In the genomic region with DNA sequence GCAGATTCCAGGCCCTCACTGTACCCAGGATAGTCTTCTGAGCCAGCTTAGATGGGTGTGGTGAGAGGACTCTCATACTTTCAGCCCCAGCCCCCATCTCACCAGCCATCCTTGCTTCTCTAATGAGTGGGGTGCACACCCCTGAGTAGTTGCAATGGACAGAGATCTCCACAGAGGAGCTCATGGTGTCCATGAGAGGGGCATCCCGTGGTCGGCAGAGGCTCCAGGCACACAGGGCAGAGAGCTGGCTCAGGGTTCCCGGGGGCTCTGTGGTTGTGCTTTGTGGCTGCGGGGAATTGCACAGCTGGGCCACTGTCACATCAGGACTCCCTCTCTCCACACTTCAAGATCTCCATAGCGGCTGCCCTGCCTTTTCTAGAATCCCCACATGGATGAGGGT, we compare ENCODE assay signal across 28 cellular contexts.
"Had no signal": no experiment of that assay in that cellular context is flagged by ENCODE, and none has a peak within 500 bp of the region (broad histone marks: within the 10 kb centered on the region; RNA-seq: fewer than 3 reads in every experiment).

No MANE protein-coding gene starts in this region.

- H3K4me1 ChIP-seq: gastroesophageal sphincter had no signal

- H3K27me3 ChIP-seq: brain microvascular endothelial cell, dorsolateral prefrontal cortex, esophagus squamous epithelium, gastroesophageal sphincter had no signal

- ATAC-seq: activated CD4-positive, alpha-beta T cell treated with anti-CD3 and anti-CD28 coated beads for 36 hours; activated CD8-positive, alpha-beta memory T cell treated with anti-CD3 and anti-CD28 coated beads, Interleukin-2, amount 10 ng/mL, durations not matched to agents 7 days and 5 days; activated CD8-positive, alpha-beta T cell treated with anti-CD3 and anti-CD28 coated beads, Interleukin-2, amount 10 ng/mL, durations not matched to agents 7 days and 5 days; activated naive CD4-positive, alpha-beta T cell treated with anti-CD3 and anti-CD28 coated beads, Interleukin-2, amount 50 U/mL, for 72 hours; effector memory CD8-positive, alpha-beta T cell; gastroesophageal sphincter had no signal

- H3K9me3 ChIP-seq: esophagus squamous epithelium, gastroesophageal sphincter had no signal

- H3K9me3 Mint-ChIP-seq: activated CD4-positive, alpha-beta memory T cell treated with anti-CD3 and anti-CD28 coated beads for 36 hours; activated CD4-positive, alpha-beta T cell treated with anti-CD3 and anti-CD28 coated beads, Interleukin-2, amount 10 ng/mL, durations not matched to agents 24 days and 14 days; activated naive CD4-positive, alpha-beta T cell treated with anti-CD3 and anti-CD28 coated beads for 36 hours; activated naive CD4-positive, alpha-beta T cell treated with anti-CD3 and anti-CD28 coated beads, Interleukin-2, amount 50 U/mL, for 72 hours; activated naive CD8-positive, alpha-beta T cell treated with anti-CD3 and anti-CD28 coated beads, Interleukin-2, amount 10 ng/mL, durations not matched to agents 7 days and 5 days; activated T-helper 1 cell treated with anti-CD3 and anti-CD28 coated beads, Interleukin-12 subunit alpha, Interleukin-12 subunit beta, Interleukin-2, Interleukin-4 antibody, amounts not matched to agents 30 ng/mL and 10 ng/mL and 1 ng/mL, durations not matched to agents 14 hours and 24 hours and 36 hours; activated T-helper 2 cell treated with anti-CD3 and anti-CD28 coated beads, Interferon-gamma antibody, Interleukin-2, Interleukin-4, amounts not matched to agents 10 μg/mL and 5 μg/mL and 100 μg/mL, durations not matched to agents 14 hours and 24 hours and 36 hours; central memory CD8-positive, alpha-beta T cell; dendritic cell treated with granulocyte-macrophage colony-stimulating factor and Interleukin-4, amounts not matched to agents 40 ng/mL and 50 ng/mL, for 4 days; effector memory CD8-positive, alpha-beta T cell had no signal

- DNase-seq: activated CD4-positive, alpha-beta memory T cell treated with anti-CD3 and anti-CD28 coated beads for 36 hours; activated CD4-positive, alpha-beta T cell treated with anti-CD3 and anti-CD28 coated beads for 36 hours; activated CD4-positive, alpha-beta T cell treated with anti-CD3 and anti-CD28 coated beads, Interleukin-2, amount 10 ng/mL, durations not matched to agents 24 days and 14 days; activated CD4-positive, CD25-positive, alpha-beta regulatory T cell; activated CD4-positive, CD25-positive, alpha-beta regulatory T cell treated with anti-CD3 and anti-CD28 coated beads, Interleukin-2, amount 50 U/mL, for 72 hours; activated CD8-positive, alpha-beta memory T cell treated with anti-CD3 and anti-CD28 coated beads, Interleukin-2, amount 10 ng/mL, durations not matched to agents 7 days and 5 days; activated CD8-positive, alpha-beta memory T cell treated with anti-CD3 and anti-CD28 coated beads, Interleukin-2, amount 50 U/mL, for 4 hours; activated CD8-positive, alpha-beta T cell treated with anti-CD3 and anti-CD28 coated beads, Interleukin-2, amount 10 ng/mL, durations not matched to agents 7 days and 5 days; activated effector memory CD4-positive, alpha-beta T cell treated with anti-CD3 and anti-CD28 coated beads, Interleukin-2, amount 50 U/mL, for 16 hours; activated naive CD4-positive, alpha-beta T cell treated with anti-CD3 and anti-CD28 coated beads for 36 hours; activated naive CD8-positive, alpha-beta T cell treated with anti-CD3 and anti-CD28 coated beads, Interleukin-2, amount 10 ng/mL, durations not matched to agents 7 days and 5 days; activated T-cell treated with anti-CD3 and anti-CD28 coated beads, Interleukin-2, amount 50 U/mL, for 1 hour; activated T-cell treated with anti-CD3 and anti-CD28 coated beads, Interleukin-2, amount 50 U/mL, for 48 hours; amniotic stem cell; anterior cingulate cortex; brain microvascular endothelial cell; dorsolateral prefrontal cortex; effector memory CD8-positive, alpha-beta T cell; esophagus squamous epithelium; foreskin melanocyte; T-helper 2 cell had no signal

- H3K36me3 ChIP-seq: brain microvascular endothelial cell, esophagus squamous epithelium, gastroesophageal sphincter had no signal

- H3K4me3 Mint-ChIP-seq: activated CD4-positive, alpha-beta memory T cell treated with anti-CD3 and anti-CD28 coated beads for 36 hours; activated CD4-positive, alpha-beta T cell treated with anti-CD3 and anti-CD28 coated beads for 36 hours; activated CD4-positive, alpha-beta T cell treated with anti-CD3 and anti-CD28 coated beads, Interleukin-2, amount 10 ng/mL, durations not matched to agents 24 days and 14 days; activated CD8-positive, alpha-beta memory T cell treated with anti-CD3 and anti-CD28 coated beads, Interleukin-2, amount 10 ng/mL, durations not matched to agents 7 days and 5 days; activated CD8-positive, alpha-beta T cell treated with anti-CD3 and anti-CD28 coated beads, Interleukin-2, amount 10 ng/mL, durations not matched to agents 7 days and 5 days; activated naive CD4-positive, alpha-beta T cell treated with anti-CD3 and anti-CD28 coated beads for 36 hours; activated naive CD8-positive, alpha-beta T cell treated with anti-CD3 and anti-CD28 coated beads, Interleukin-2, amount 10 ng/mL, durations not matched to agents 7 days and 5 days; activated T-helper 1 cell treated with anti-CD3 and anti-CD28 coated beads, Interleukin-12 subunit alpha, Interleukin-12 subunit beta, Interleukin-2, Interleukin-4 antibody, amounts not matched to agents 30 ng/mL and 10 ng/mL and 1 ng/mL, durations not matched to agents 14 hours and 24 hours and 36 hours; central memory CD8-positive, alpha-beta T cell; dendritic cell treated with granulocyte-macrophage colony-stimulating factor and Interleukin-4, amounts not matched to agents 40 ng/mL and 50 ng/mL, for 4 days; effector memory CD8-positive, alpha-beta T cell had no signal

- H3K27ac Mint-ChIP-seq: activated CD4-positive, alpha-beta memory T cell treated with anti-CD3 and anti-CD28 coated beads for 36 hours; activated CD4-positive, alpha-beta T cell treated with anti-CD3 and anti-CD28 coated beads for 36 hours; activated CD4-positive, alpha-beta T cell treated with anti-CD3 and anti-CD28 coated beads, Interleukin-2, amount 10 ng/mL, durations not matched to agents 24 days and 14 days; activated CD8-positive, alpha-beta memory T cell treated with anti-CD3 and anti-CD28 coated beads, Interleukin-2, amount 10 ng/mL, durations not matched to agents 7 days and 5 days; activated CD8-positive, alpha-beta T cell treated with anti-CD3 and anti-CD28 coated beads, Interleukin-2, amount 10 ng/mL, durations not matched to agents 7 days and 5 days; activated naive CD4-positive, alpha-beta T cell treated with anti-CD3 and anti-CD28 coated beads for 36 hours; activated naive CD4-positive, alpha-beta T cell treated with anti-CD3 and anti-CD28 coated beads, Interleukin-2, amount 50 U/mL, for 72 hours; activated naive CD8-positive, alpha-beta T cell treated with anti-CD3 and anti-CD28 coated beads, Interleukin-2, amount 10 ng/mL, durations not matched to agents 7 days and 5 days; activated T-helper 1 cell treated with anti-CD3 and anti-CD28 coated beads, Interleukin-12 subunit alpha, Interleukin-12 subunit beta, Interleukin-2, Interleukin-4 antibody, amounts not matched to agents 30 ng/mL and 10 ng/mL and 1 ng/mL, durations not matched to agents 14 hours and 24 hours and 36 hours; activated T-helper 2 cell treated with anti-CD3 and anti-CD28 coated beads, Interferon-gamma antibody, Interleukin-2, Interleukin-4, amounts not matched to agents 10 μg/mL and 5 μg/mL and 100 μg/mL, durations not matched to agents 14 hours and 24 hours and 36 hours; dendritic cell treated with granulocyte-macrophage colony-stimulating factor and Interleukin-4, amounts not matched to agents 40 ng/mL and 50 ng/mL, for 4 days; effector memory CD8-positive, alpha-beta T cell had no signal

- H3K4me1 Mint-ChIP-seq: activated CD4-positive, alpha-beta T cell treated with anti-CD3 and anti-CD28 coated beads for 36 hours; activated CD4-positive, alpha-beta T cell treated with anti-CD3 and anti-CD28 coated beads, Interleukin-2, amount 10 ng/mL, durations not matched to agents 24 days and 14 days; activated CD8-positive, alpha-beta memory T cell treated with anti-CD3 and anti-CD28 coated beads, Interleukin-2, amount 10 ng/mL, durations not matched to agents 7 days and 5 days; activated naive CD8-positive, alpha-beta T cell treated with anti-CD3 and anti-CD28 coated beads, Interleukin-2, amount 10 ng/mL, durations not matched to agents 7 days and 5 days; central memory CD8-positive, alpha-beta T cell had no signal

- H3K4me3 ChIP-seq: coronary artery, dorsolateral prefrontal cortex, esophagus squamous epithelium, gastroesophageal sphincter had no signal

- H3K27ac ChIP-seq: brain microvascular endothelial cell, coronary artery, gastroesophageal sphincter had no signal

- H3K27me3 Mint-ChIP-seq: activated CD4-positive, alpha-beta memory T cell treated with anti-CD3 and anti-CD28 coated beads for 36 hours; activated CD4-positive, alpha-beta T cell treated with anti-CD3 and anti-CD28 coated beads for 36 hours; activated CD4-positive, alpha-beta T cell treated with anti-CD3 and anti-CD28 coated beads, Interleukin-2, amount 10 ng/mL, durations not matched to agents 24 days and 14 days; activated CD8-positive, alpha-beta memory T cell treated with anti-CD3 and anti-CD28 coated beads, Interleukin-2, amount 10 ng/mL, durations not matched to agents 7 days and 5 days; central memory CD8-positive, alpha-beta T cell had no signal
